27 cellular contexts compared by ENCODE assay signal in the genomic region with DNA sequence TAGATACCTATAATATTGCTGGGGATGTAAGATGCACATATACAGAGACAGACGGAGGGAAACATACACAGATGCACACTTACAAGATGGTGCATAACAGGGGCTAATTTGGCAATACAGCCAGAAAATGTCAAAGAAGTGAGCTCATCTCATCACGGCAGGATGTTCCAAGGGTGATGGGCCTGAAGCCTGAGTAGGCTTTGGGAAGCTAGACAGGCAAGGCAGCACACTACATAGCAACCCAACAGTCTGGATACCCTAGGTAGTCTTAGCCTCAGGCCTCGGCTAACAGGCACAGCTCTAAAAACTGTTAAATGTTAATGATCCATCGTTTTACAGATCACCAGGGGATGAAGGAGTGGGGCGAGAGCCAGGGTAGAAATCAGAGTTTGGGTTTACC.
"Had no signal": no experiment of that assay in that cellular context is flagged by ENCODE, and none has a peak within 500 bp of the region (broad histone marks: within the 10 kb centered on the region; RNA-seq: fewer than 3 reads in every experiment).

No MANE protein-coding gene starts in this region.

- H3K27ac ChIP-seq: coronary artery, esophagus squamous epithelium, gastroesophageal sphincter, lower lobe of right lung, ovary, prostate gland, spleen, thoracic aorta, upper lobe of right lung, WERI-Rb-1 had no signal

- H3K4me1 ChIP-seq: gastroesophageal sphincter, lower lobe of right lung, prostate gland had no signal

- H3K9me3 ChIP-seq: esophagus squamous epithelium, gastroesophageal sphincter, lower lobe of right lung, ovary, prostate gland, spleen, thoracic aorta, upper lobe of right lung had no signal

- FAIRE-seq: kidney, TTC549 had no signal

- H3K27me3 Mint-ChIP-seq: activated naive CD4-positive, alpha-beta T cell treated with anti-CD3 and anti-CD28 coated beads, Interleukin-2, amount 50 U/mL, for 24 hours; brain had no signal

- ATAC-seq: gastroesophageal sphincter, lower lobe of right lung, natural killer cell, upper lobe of right lung had no signal

- H3K36me3 Mint-ChIP-seq: activated naive CD4-positive, alpha-beta T cell treated with anti-CD3 and anti-CD28 coated beads, Interleukin-2, amount 50 U/mL, for 24 hours; brain; mesothelial cell of epicardium; natural killer cell had no signal

- DNase-seq: activated CD4-positive, alpha-beta T cell treated with anti-CD3 and anti-CD28 coated beads for 1 hour; activated gamma-delta T cell treated with Interleukin-2 at 50 U/mL for 16 hours; activated T-cell treated with anti-CD3 and anti-CD28 coated beads, Interleukin-2, amount 50 U/mL, for 1 hour; anterior cingulate cortex; endodermal cell; esophagus squamous epithelium; head of caudate nucleus; hypothalamus; kidney; lower lobe of right lung; natural killer cell; ovary; spleen; stimulated activated CD4-positive, alpha-beta T cell treated with anti-CD3 and anti-CD28 coated beads, Interleukin-4, amount 100 ng/mL, for 1 hour; stimulated activated naive CD4-positive, alpha-beta T cell treated with Interleukin-2 at 50 U/mL for 16 hours; upper lobe of right lung; WERI-Rb-1 had no signal

- H3K4me3 Mint-ChIP-seq: activated naive CD4-positive, alpha-beta T cell treated with anti-CD3 and anti-CD28 coated beads, Interleukin-2, amount 50 U/mL, for 24 hours; brain; central memory CD8-positive, alpha-beta T cell; endodermal cell; mesothelial cell of epicardium; natural killer cell; T-helper 2 cell treated with Interferon-gamma antibody and Interleukin-4, amounts not matched to agents 5 μg/mL and 100 μg/mL, for 36 hours had no signal

- H3K4me1 Mint-ChIP-seq: central memory CD8-positive, alpha-beta T cell; natural killer cell had no signal

- H3K4me3 ChIP-seq: coronary artery, esophagus squamous epithelium, gastroesophageal sphincter, lower lobe of right lung, ovary, prostate gland, spleen, thoracic aorta, upper lobe of right lung had no signal

- H3K9me3 Mint-ChIP-seq: activated naive CD4-positive, alpha-beta T cell treated with anti-CD3 and anti-CD28 coated beads, Interleukin-2, amount 50 U/mL, for 24 hours; brain; central memory CD8-positive, alpha-beta T cell; endodermal cell; mesothelial cell of epicardium; natural killer cell; T-helper 2 cell treated with Interferon-gamma antibody and Interleukin-4, amounts not matched to agents 5 μg/mL and 100 μg/mL, for 36 hours had no signal

- H3K27me3 ChIP-seq: esophagus squamous epithelium, gastroesophageal sphincter, ovary, spleen, upper lobe of right lung had no signal

- H3K27ac Mint-ChIP-seq: activated naive CD4-positive, alpha-beta T cell treated with anti-CD3 and anti-CD28 coated beads, Interleukin-2, amount 50 U/mL, for 24 hours; endodermal cell; mesothelial cell of epicardium; natural killer cell; T-helper 2 cell treated with Interferon-gamma antibody and Interleukin-4, amounts not matched to agents 5 μg/mL and 100 μg/mL, for 36 hours had no signal

- H3K36me3 ChIP-seq: gastroesophageal sphincter, lower lobe of right lung, ovary, prostate gland, thoracic aorta, upper lobe of right lung, WERI-Rb-1 had no signal
